ENCODE assay signal across 16 cellular contexts in genomic region chr1:63122051-63122450, GRCh38.
A peak's percentile ranks its signal among the peaks of the same experiment; 100 is the strongest.
DNase-seq lines count a peak whose midpoint lies in the region; ATAC-seq and TF ChIP-seq lines count a peak whose summit lies in the region.
"Had no signal": no experiment of that assay in that cellular context is flagged by ENCODE, and none has a peak within 500 bp of the region (broad histone marks: within the 10 kb centered on the region; RNA-seq: fewer than 3 reads in every experiment).

No MANE protein-coding gene starts in this region.

- H3K9me3 ChIP-seq in osteoblast (ENCODE audit: low read depth, low read length): no peaks in the 10 kb centered on the region
- H3K9me3 ChIP-seq: BLaER1, MG63, tibial artery had no signal

- H3K4me2 ChIP-seq in osteoblast (ENCODE audit: insufficient read depth, low read length): no peak overlapping the region
- H3K4me2 ChIP-seq: BLaER1 had no signal

- TF ChIP-seq CTCF in GM20000 (IDR thresholded peaks at IDR 0.05; ENCODE audit: extremely low read depth, missing control alignments) (no peak), osteoblast (IDR thresholded peaks at IDR 0.05; ENCODE audit: extremely low read depth, low read depth, low read length) (no peak), brain microvascular endothelial cell (IDR thresholded peaks at IDR 0.05; ENCODE audit: low read depth, low read length, missing control alignments) (no peak)

- peak overlapping the region; percentile 42 for H2AFZ ChIP-seq in osteoblast (ENCODE audit: low read length)

- H3K4me1 ChIP-seq in osteoblast (ENCODE audit: insufficient read depth, low read length): peaks cover 27% of the 10 kb centered on the region
- H3K4me1 ChIP-seq: BLaER1 had no signal

- intact Hi-C loops in posterior cingulate gyrus (cut with DNase I): no loop called here

- DNase-seq in GM20000 (ENCODE audit: low spot score): peak; percentile 16
- peak in 13 of 61 donors; percentile 2 to 56 (median 19) for DNase-seq in caudate nucleus (lab: John Stamatoyannopoulos, UW)
- no peak for DNase-seq in osteoblast (ENCODE audit: insufficient read length, low spot score, missing footprints)
- DNase-seq in stimulated activated CD4-positive, alpha-beta T cell treated with anti-CD3 and anti-CD28 coated beads, Interleukin-2, amount 100 ng/mL, for 24 hours: no peak
- DNase-seq in posterior cingulate gyrus: no peak
- DNase-seq in brain microvascular endothelial cell: no peak
- DNase-seq: activated B cell treated with CpG ODN at 0.5 μM for 24 hours, GOT3, MG63, NCI-H2029, small intestine, T-helper 1 cell, tibial artery had no signal

- no peaks in the 10 kb centered on the region for H4K20me1 ChIP-seq in osteoblast (ENCODE audit: insufficient read depth, low read length)
- H4K20me1 ChIP-seq: BLaER1 had no signal

- H3K27me3 ChIP-seq in osteoblast (ENCODE audit: insufficient read depth, low read length): no peaks in the 10 kb centered on the region
- H3K27me3 ChIP-seq in brain microvascular endothelial cell (replicated peaks): no peaks in the 10 kb centered on the region
- H3K27me3 ChIP-seq: BLaER1, MG63, tibial artery had no signal

- no peaks in the 10 kb centered on the region for H3K36me3 ChIP-seq in osteoblast (ENCODE audit: insufficient read depth, low read length)
- H3K36me3 ChIP-seq in brain microvascular endothelial cell (replicated peaks): no peaks in the 10 kb centered on the region
- H3K36me3 ChIP-seq: BLaER1, MG63, tibial artery had no signal

- peak overlapping the region; percentile 67 for H3K27ac ChIP-seq in caudate nucleus (ENCODE audit: low read depth, low read length)
- no peak overlapping the region for H3K27ac ChIP-seq in osteoblast (ENCODE audit: low read depth, low read length)
- H3K27ac ChIP-seq in brain microvascular endothelial cell: no peak overlapping the region
- H3K27ac ChIP-seq: BLaER1, tibial artery had no signal

- H3K79me2 ChIP-seq in osteoblast (ENCODE audit: insufficient read depth, low read length): no peaks in the 10 kb centered on the region

- ATAC-seq in HG03025 (IDR thresholded peaks at IDR 0.05; ENCODE audit: low FRiP score, unreplicated experiment): peak; percentile 55
- ATAC-seq: stimulated activated effector memory CD8-positive, alpha-beta T cell treated with anti-CD3 and anti-CD28 coated beads, Interleukin-12 subunit alpha, Interleukin-12 subunit beta, amount 100 ng/mL, for 72 hours had no signal

- H3K4me3 ChIP-seq in osteoblast (ENCODE audit: insufficient read depth, low read length) (no peak overlapping the region), brain microvascular endothelial cell (ENCODE audit: low read depth, low read length) (no peak overlapping the region)
- H3K4me3 ChIP-seq: BLaER1, MG63, tibial artery had no signal

- in situ Hi-C loops in brain microvascular endothelial cell (cut with HindIII; ENCODE audit: low pct_ligation_motif_present, low sequenced_read_pairs): no loop called here
